8 cellular contexts compared by ENCODE assay signal in the genomic region with DNA sequence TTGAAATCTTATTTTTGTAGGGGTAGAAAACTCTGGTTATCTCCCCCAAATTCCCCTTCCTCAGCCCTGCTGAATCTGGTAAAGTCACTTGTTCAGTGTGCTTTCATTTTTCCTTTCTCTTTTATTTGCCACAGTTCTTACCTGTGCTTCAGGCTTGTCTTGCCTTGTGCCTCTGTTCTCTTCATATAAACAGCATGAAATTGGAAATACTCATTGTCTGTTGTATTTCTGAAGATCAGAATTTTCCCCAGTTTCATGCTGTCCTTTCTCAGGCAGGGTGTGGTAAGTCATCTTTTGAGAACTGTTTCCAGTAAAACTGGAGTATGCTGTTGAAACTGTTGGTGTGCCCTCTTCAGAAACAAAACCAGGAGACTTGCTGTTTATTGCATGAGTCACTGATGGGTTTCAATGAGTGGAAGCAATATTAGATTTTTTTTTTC. TPM values are rescaled to one million over a fixed set of nuclear protein-coding genes. Genes with fewer than 3 reads are reported as not detected.
A peak's percentile ranks its signal among the peaks of the same experiment; 100 is the strongest.
DNase-seq lines count a peak whose midpoint lies in the region; ATAC-seq and TF ChIP-seq lines count a peak whose summit lies in the region.

No MANE protein-coding gene starts in this region.

- intact Hi-C loops in posterior vena cava (cut with DNase I), result no loop called here

- H3K27me3 ChIP-seq in DND-41 (ENCODE audit: insufficient read depth, low read length, poor library complexity), result no peaks in the 10 kb centered on the region

- no peak for TF ChIP-seq CTCF in DND-41 (IDR thresholded peaks at IDR 0.05; ENCODE audit: borderline replicate concordance, extremely low read depth, low read length, poor library complexity, severe bottlenecking)

- H3K4me2 ChIP-seq in DND-41 (ENCODE audit: insufficient read depth, low read length), result no peak overlapping the region

- H3K4me1 Mint-ChIP-seq in activated naive CD8-positive, alpha-beta T cell (ENCODE audit: low read depth), result peaks cover 73% of the 10 kb centered on the region
- peaks cover 4 to 7% (median 4%) of the 10 kb centered on the region in 3 donors for H3K4me1 Mint-ChIP-seq in naive B cell

- ATAC-seq in DND-41 (ENCODE audit: insufficient read depth, low read depth) (peak; percentile 52; the same call in 2 of the 3 replicates), GM19395 (IDR thresholded peaks at IDR 0.05; ENCODE audit: unreplicated experiment) (peak; percentile 81), HG03196 (IDR thresholded peaks at IDR 0.05; ENCODE audit: unreplicated experiment) (peak; percentile 69), naive B cell (ENCODE audit: low read depth in 2 of 2) (peak; percentile 45 to 47)

- no peaks in the 10 kb centered on the region for H3K9me3 ChIP-seq in DND-41 (ENCODE audit: insufficient read depth, low read length, severe bottlenecking)

- H4K20me1 ChIP-seq in DND-41 (ENCODE audit: insufficient read depth, low read length), result no peaks in the 10 kb centered on the region

- H3K27ac Mint-ChIP-seq in activated naive CD8-positive, alpha-beta T cell, result peak overlapping the region; percentile 95
- H3K27ac Mint-ChIP-seq in naive B cell, result peak overlapping the region in 1 of 6 donors; percentile 13

- no peak overlapping the region for H3K27ac ChIP-seq in DND-41 (ENCODE audit: low read length)

- DNase-seq in DND-41 (no peak), naive B cell (no peak), posterior vena cava (ENCODE audit: low spot score) (no peak), NCI-H2081 (lab: John Stamatoyannopoulos, UW) (no peak), retina (no peak)

- H3K79me2 ChIP-seq in DND-41 (ENCODE audit: insufficient read depth, low read length), result 0 out of 2 replicates have a peak, but pooled peaks cover 2% of the 10 kb centered on the region

- no peak overlapping the region for H3K4me3 ChIP-seq in DND-41 (ENCODE audit: low read depth in 1 of 2, low read length in 2 of 2)

- no peaks in the 10 kb centered on the region for H3K27me3 Mint-ChIP-seq in activated naive CD8-positive, alpha-beta T cell
- H3K27me3 Mint-ChIP-seq in naive B cell, result no peaks in the 10 kb centered on the region

- H3K4me3 Mint-ChIP-seq in activated naive CD8-positive, alpha-beta T cell, result peak overlapping the region; percentile 84
- H3K4me3 Mint-ChIP-seq in naive B cell, result peak overlapping the region in 1 of 8 donors; percentile 21

- H2AFZ ChIP-seq in DND-41 (ENCODE audit: low read depth, low read length), result no peak overlapping the region

- H3K36me3 Mint-ChIP-seq in activated naive CD8-positive, alpha-beta T cell, result peaks cover 7% of the 10 kb centered on the region
- no peaks in the 10 kb centered on the region for H3K36me3 Mint-ChIP-seq in naive B cell

- H3K9ac ChIP-seq in DND-41 (ENCODE audit: low read depth, low read length), result no peak overlapping the region

- no peaks in the 10 kb centered on the region for H3K36me3 ChIP-seq in DND-41 (ENCODE audit: insufficient read depth, low read length)

- no peaks in the 10 kb centered on the region for H3K9me3 Mint-ChIP-seq in activated naive CD8-positive, alpha-beta T cell (ENCODE audit: low read depth)
- no peaks in the 10 kb centered on the region for H3K9me3 Mint-ChIP-seq in naive B cell

- H3K4me1 ChIP-seq in DND-41 (ENCODE audit: insufficient read depth, low read length), result peaks cover 3% of the 10 kb centered on the region; the same call in 1 of the 2 replicates

RNA-seq across cellular contexts. Expression of gene PAM, which starts 7.0 kb away (rescaled TPM):
- polyA plus RNA-seq in naive B cell (ENCODE audit: low read depth in 6 of 6), result 1 to 10 TPM in 4 of 6 donors, under 1 TPM in 1, not detected in 1; 0.62 to 3.5 (median 1.6) TPM
- total RNA-seq in posterior vena cava, result 100 to 1,000 TPM; 340 to 357 TPM
